ENCODE assay signal across 7 cellular contexts in genomic region chr15:64096486-64097431, GRCh38. TPM values are rescaled to one million over a fixed set of nuclear protein-coding genes. Genes with fewer than 3 reads are reported as not detected.
A peak's percentile ranks its signal among the peaks of the same experiment; 100 is the strongest.
DNase-seq lines count a peak whose midpoint lies in the region; ATAC-seq and TF ChIP-seq lines count a peak whose summit lies in the region.

No MANE protein-coding gene starts in this region.

- no peak for TF ChIP-seq CTCF in thoracic aorta (IDR thresholded peaks at IDR 0.05)

- H3K36me3 ChIP-seq in KOPT-K1 (ENCODE audit: insufficient read depth, low read length) (no peaks in the 10 kb centered on the region), thoracic aorta (no peaks in the 10 kb centered on the region)

- H3K27me3 ChIP-seq in thoracic aorta (replicated peaks; ENCODE audit: insufficient read depth): no peaks in the 10 kb centered on the region

- ATAC-seq in thoracic aorta (ENCODE audit: insufficient number of reproducible peaks, low FRiP score, low read depth) (no peak), HG02642 (IDR thresholded peaks at IDR 0.05; ENCODE audit: poor library complexity, unreplicated experiment) (no peak)

- peak; percentile 27 for DNase-seq in Daoy (ENCODE audit: low read depth)
- DNase-seq in kidney glomerular epithelial cell (lab: John Stamatoyannopoulos, UW): peak; percentile 25
- no peak for DNase-seq in thoracic aorta (ENCODE audit: low spot score)
- no peak for DNase-seq in globus pallidus (ENCODE audit: low spot score)

- peaks cover 35 to 63% of the 10 kb centered on the region in 2 donors for H3K4me1 ChIP-seq in thoracic aorta (ENCODE audit: control insufficient read depth in 1 of 2, low read depth in 2 of 2)

- peak overlapping the region; percentile 93 for H3K27ac ChIP-seq in KOPT-K1 (ENCODE audit: low read depth, low read length, poor library complexity, severe bottlenecking)
- H3K27ac ChIP-seq in angular gyrus (ENCODE audit: low read depth, low read length): peak overlapping the region; percentile 31
- peak overlapping the region; percentile 79 to 85 for H3K27ac ChIP-seq in thoracic aorta

- H3K4me3 ChIP-seq in thoracic aorta: peak overlapping the region; percentile 83

- no peaks in the 10 kb centered on the region for H3K9me3 ChIP-seq in KOPT-K1 (ENCODE audit: insufficient read depth, low read length, poor library complexity, severe bottlenecking)
- no peaks in the 10 kb centered on the region for H3K9me3 ChIP-seq in thoracic aorta

RNA-seq across cellular contexts. Expression of gene SNX1, which starts 1.0 kb away (rescaled TPM):
- total RNA-seq in Daoy (2014; rRNA removed; shearing (Covaris generic)): 14.6 and 31.4 TPM in 2 replicates
- total RNA-seq in thoracic aorta: 100 to 1,000 TPM in 1 of 2 donors, 10 to 100 TPM in 1; 47.2 to 104 TPM

RNA-seq across cellular contexts. Expression of gene CIAO2A, which starts 3.1 kb away (rescaled TPM):
- total RNA-seq in Daoy (2014; rRNA removed; shearing (Covaris generic)): 170 and 255 TPM in 2 replicates
- 10 to 100 TPM; 16.9 to 24.4 TPM for total RNA-seq in thoracic aorta

RNA-seq across cellular contexts. Expression of gene DAPK2, which starts 50.5 kb away (rescaled TPM):
- 1.5 and 1.9 TPM in 2 replicates for total RNA-seq in Daoy (2014; rRNA removed; shearing (Covaris generic))
- total RNA-seq in thoracic aorta: 10 to 100 TPM in 1 of 2 donors, 1 to 10 TPM in 1; 6.1 to 10.6 TPM

RNA-seq across cellular contexts. Expression of gene SNX22, which starts 54.8 kb away (rescaled TPM):
- not detected in 2 replicates for total RNA-seq in Daoy (2014; rRNA removed; shearing (Covaris generic))
- under 1 TPM; 0.27 to 0.28 TPM for total RNA-seq in thoracic aorta

Comparison
In these comparisons a context has a peak if more than half of its experiments do, and no peak if none do; other contexts are left out.
1. DNase-seq: peak in Daoy (single experiment) and kidney glomerular epithelial cell (single experiment); none in thoracic aorta (single experiment) and globus pallidus (single experiment).
2. H3K27ac ChIP-seq: peak in every context shown above with its lines; median percentile 93 in KOPT-K1; 82 in thoracic aorta; 31 in angular gyrus.